In genomic region chr2:136056077-136056688, GRCh38 we compare ENCODE assay signal across 11 cellular contexts.
DNase-seq lines count a peak whose midpoint lies in the region; ATAC-seq and TF ChIP-seq lines count a peak whose summit lies in the region.
"Had no signal": no experiment of that assay in that cellular context is flagged by ENCODE, and none has a peak within 500 bp of the region (broad histone marks: within the 10 kb centered on the region; RNA-seq: fewer than 3 reads in every experiment).

No MANE protein-coding gene starts in this region.

- H3K9me3 ChIP-seq in OCI-LY3 (ENCODE audit: insufficient read depth, low read length) = no peaks in the 10 kb centered on the region

- no peaks in the 10 kb centered on the region for H3K36me3 ChIP-seq in OCI-LY3 (replicated peaks; ENCODE audit: low read depth, low read length)

- H3K27ac Mint-ChIP-seq in stimulated activated memory B cell treated with anti-CD40 and anti-IgM and Interleukin-4, amounts not matched to agents 10 μg/mL and 1 μg/mL and 100 μg/mL, for 72 hours = peak overlapping the region; percentile 88

- no peak for TF ChIP-seq CTCF in OCI-LY3 (IDR thresholded peaks at IDR 0.05; ENCODE audit: low read depth, low read length)

- H3K27me3 Mint-ChIP-seq in stimulated activated memory B cell treated with anti-CD40 and anti-IgM and Interleukin-4, amounts not matched to agents 10 μg/mL and 1 μg/mL and 100 μg/mL, for 72 hours = no peaks in the 10 kb centered on the region

- H3K4me1 Mint-ChIP-seq in stimulated activated memory B cell treated with anti-CD40 and anti-IgM and Interleukin-4, amounts not matched to agents 10 μg/mL and 1 μg/mL and 100 μg/mL, for 72 hours = peaks cover 74% of the 10 kb centered on the region

- H3K36me3 Mint-ChIP-seq in stimulated activated memory B cell treated with anti-CD40 and anti-IgM and Interleukin-4, amounts not matched to agents 10 μg/mL and 1 μg/mL and 100 μg/mL, for 72 hours = no peaks in the 10 kb centered on the region

- peak overlapping the region; percentile 89 for H3K9ac ChIP-seq in OCI-LY3 (ENCODE audit: low read length)

- H3K4me3 Mint-ChIP-seq in stimulated activated memory B cell treated with anti-CD40 and anti-IgM and Interleukin-4, amounts not matched to agents 10 μg/mL and 1 μg/mL and 100 μg/mL, for 72 hours = no peak overlapping the region

- H3K4me3 ChIP-seq in OCI-LY3 (ENCODE audit: low read length) = peak overlapping the region; percentile 61
- H3K4me3 ChIP-seq: skin epidermis had no signal

- no peaks in the 10 kb centered on the region for H4K20me1 ChIP-seq in OCI-LY3 (ENCODE audit: insufficient read depth, low read length)

- H3K4me1 ChIP-seq in OCI-LY3 (ENCODE audit: low read length) = peaks cover 91% of the 10 kb centered on the region

- H3K9me3 Mint-ChIP-seq in stimulated activated memory B cell treated with anti-CD40 and anti-IgM and Interleukin-4, amounts not matched to agents 10 μg/mL and 1 μg/mL and 100 μg/mL, for 72 hours = peaks cover 2% of the 10 kb centered on the region

- peak; percentile 25 for ATAC-seq in HG02884 (IDR thresholded peaks at IDR 0.05; ENCODE audit: unreplicated experiment)
- peak; percentile 40 for ATAC-seq in stimulated activated memory B cell treated with anti-CD40 and anti-IgM and Interleukin-4, amounts not matched to agents 10 μg/mL and 1 μg/mL and 100 μg/mL, for 72 hours

- no peak overlapping the region for H2AFZ ChIP-seq in OCI-LY3 (ENCODE audit: low read depth, low read length)

- peak; percentile 29 for DNase-seq in activated naive CD4-positive, alpha-beta T cell treated with Interleukin-2 at 50 U/mL for 16 hours
- DNase-seq in activated naive CD4-positive, alpha-beta T cell treated with anti-CD3 and anti-CD28 coated beads, Interleukin-2, amount 50 U/mL, for 16 hours = no peak
- DNase-seq in HuH-7 (ENCODE audit: low spot score) = no peak
- DNase-seq in NCI-H2171 (lab: John Stamatoyannopoulos, UW) = no peak
- DNase-seq in NCI-H748 (lab: John Stamatoyannopoulos, UW; ENCODE audit: unreplicated experiment) = no peak
- DNase-seq: midbrain had no signal

- no peaks in the 10 kb centered on the region for H3K27me3 ChIP-seq in OCI-LY3 (ENCODE audit: low read depth, low read length)

- peak overlapping the region; percentile 93 for H3K4me2 ChIP-seq in OCI-LY3 (ENCODE audit: low read length)

- no peaks in the 10 kb centered on the region for H3K79me2 ChIP-seq in OCI-LY3 (ENCODE audit: low read length)

- peak overlapping the region; percentile 99 for H3K27ac ChIP-seq in OCI-LY3 (ENCODE audit: low read length)
- H3K27ac ChIP-seq: RWPE1 had no signal
